12 cellular contexts compared by ENCODE assay signal in the genomic region with DNA sequence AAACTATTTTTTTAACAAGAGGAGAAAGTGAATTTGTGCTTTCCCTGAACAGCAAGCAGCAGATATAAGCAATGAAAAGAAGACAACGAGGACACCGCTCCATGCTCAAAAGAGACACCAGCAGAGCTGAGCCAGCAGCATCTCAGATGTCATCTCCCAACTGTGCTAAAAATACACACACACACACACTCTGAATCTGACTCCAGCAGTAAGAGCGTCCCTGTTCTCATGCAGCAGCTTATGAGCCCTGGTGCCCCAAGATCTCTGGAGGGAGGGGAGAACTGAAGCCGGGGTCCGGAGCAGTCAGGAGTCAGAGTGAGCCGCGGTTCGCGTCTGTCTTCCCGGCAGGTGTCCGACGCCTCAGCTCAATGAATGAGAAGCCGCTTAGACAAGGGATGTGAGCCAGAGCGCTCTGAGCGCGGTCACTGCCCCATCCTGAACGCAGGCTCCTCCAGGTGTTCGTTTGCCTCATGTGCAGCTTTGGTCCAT. TPM values are rescaled to one million over a fixed set of nuclear protein-coding genes. Genes with fewer than 3 reads are reported as not detected.
A peak's percentile ranks its signal among the peaks of the same experiment; 100 is the strongest.
DNase-seq lines count a peak whose midpoint lies in the region; ATAC-seq and TF ChIP-seq lines count a peak whose summit lies in the region.
"Had no signal": no experiment of that assay in that cellular context is flagged by ENCODE, and none has a peak within 500 bp of the region (broad histone marks: within the 10 kb centered on the region; RNA-seq: fewer than 3 reads in every experiment).

No MANE protein-coding gene starts in this region.

- H3K4me3 ChIP-seq in HUES48 (ENCODE audit: low read depth, low read length): no peak overlapping the region
- H3K4me3 ChIP-seq in PC-3 (ENCODE audit: low read length): no peak overlapping the region
- no peak overlapping the region for H3K4me3 ChIP-seq in sigmoid colon

- no peak overlapping the region for H3K27ac Mint-ChIP-seq in stimulated activated naive CD8-positive, alpha-beta T cell treated with anti-CD3 and anti-CD28 coated beads, Interleukin-15, amount 100 ng/mL, for 72 hours
- H3K27ac Mint-ChIP-seq: activated CD4-positive, alpha-beta T cell treated with anti-CD3 and anti-CD28 coated beads, Interleukin-2, amount 10 ng/mL, durations not matched to agents 7 days and 5 days; activated naive CD4-positive, alpha-beta T cell treated with anti-CD3 and anti-CD28 coated beads, Interleukin-2, amount 50 U/mL, for 72 hours had no signal

- no peak overlapping the region for H3K4me3 Mint-ChIP-seq in stimulated activated naive CD8-positive, alpha-beta T cell treated with anti-CD3 and anti-CD28 coated beads, Interleukin-15, amount 100 ng/mL, for 72 hours
- H3K4me3 Mint-ChIP-seq: activated CD4-positive, alpha-beta T cell treated with anti-CD3 and anti-CD28 coated beads, Interleukin-2, amount 10 ng/mL, durations not matched to agents 7 days and 5 days had no signal

- no peaks in the 10 kb centered on the region for H3K27me3 Mint-ChIP-seq in stimulated activated naive CD8-positive, alpha-beta T cell treated with anti-CD3 and anti-CD28 coated beads, Interleukin-15, amount 100 ng/mL, for 72 hours
- H3K27me3 Mint-ChIP-seq: activated CD4-positive, alpha-beta T cell treated with anti-CD3 and anti-CD28 coated beads, Interleukin-2, amount 10 ng/mL, durations not matched to agents 7 days and 5 days had no signal

- TF ChIP-seq POLR2A in sigmoid colon (IDR thresholded peaks at IDR 0.05): no peak

- POLR2A ChIA-PET in PC-3 (lab: Charles Lee; ENCODE audit: unreplicated experiment): no interaction called here

- H3K27me3 ChIP-seq in HUES48 (ENCODE audit: control insufficient read depth, insufficient read depth, low read length): no peaks in the 10 kb centered on the region
- no peaks in the 10 kb centered on the region for H3K27me3 ChIP-seq in PC-3 (ENCODE audit: low read length)
- H3K27me3 ChIP-seq in sigmoid colon: no peaks in the 10 kb centered on the region
- H3K27me3 ChIP-seq: neutrophil had no signal

- no peaks in the 10 kb centered on the region for H3K9me2 ChIP-seq in PC-3 (replicated peaks; ENCODE audit: low read length)

- no peak for TF ChIP-seq EP300 in sigmoid colon (IDR thresholded peaks at IDR 0.05)

- H3K36me3 ChIP-seq in HUES48 (ENCODE audit: control insufficient read depth, insufficient read depth, low read length) (no peaks in the 10 kb centered on the region), PC-3 (ENCODE audit: low read depth, low read length) (no peaks in the 10 kb centered on the region), sigmoid colon (peaks cover 0 to 23% (median 3%) of the 10 kb centered on the region in 4 donors)

- H3K27ac ChIP-seq in HUES48 (ENCODE audit: low read depth, low read length) (peak overlapping the region; percentile 27), PC-3 (ENCODE audit: low read length) (no peak overlapping the region), sigmoid colon (peak overlapping the region; percentile 61 to 78 (median 72))

- H3K9ac ChIP-seq in HUES48 (ENCODE audit: low read depth, low read length): no peak overlapping the region
- no peak overlapping the region for H3K9ac ChIP-seq in PC-3 (ENCODE audit: low read length)

- 73 to 88% methylated on average over 18 of the region's 18 CpGs for WGBS in sigmoid colon, 2 donors

- H3K4me1 ChIP-seq in HUES48 (ENCODE audit: control insufficient read depth, insufficient read depth, low read length) (peaks cover 37% of the 10 kb centered on the region), PC-3 (ENCODE audit: insufficient read depth, low read length) (peaks cover 31% of the 10 kb centered on the region), sigmoid colon (peaks cover 0 to 83% (median 73%) of the 10 kb centered on the region in 4 donors)

- ATAC-seq in PC-3 (peak; percentile 64), GM18511 (IDR thresholded peaks at IDR 0.05; ENCODE audit: unreplicated experiment) (no peak)
- no peak for ATAC-seq in stimulated activated naive CD8-positive, alpha-beta T cell treated with anti-CD3 and anti-CD28 coated beads, Interleukin-15, amount 100 ng/mL, for 72 hours
- ATAC-seq: activated naive CD4-positive, alpha-beta T cell treated with anti-CD3 and anti-CD28 coated beads, Interleukin-2, amount 50 U/mL, for 72 hours had no signal

- peaks cover 5% of the 10 kb centered on the region; the same call in 1 of the 2 replicates for H3K79me2 ChIP-seq in PC-3 (ENCODE audit: low read length)

- intact Hi-C loops in PC-3 (cut with micrococcal nuclease) (no loop called here), head of caudate nucleus (cut with DNase I) (no loop called here), sigmoid colon (cut with DNase I) (no loop called here)

- DNase-seq in PC-3: peak; percentile 44
- peak in 28 of 42 donors; percentile 7 to 70 (median 34) for DNase-seq in head of caudate nucleus
- no peak for DNase-seq in sigmoid colon
- DNase-seq in NCI-H1436 treated with DMSO at 0.1 percent for 48 hours (lab: John Stamatoyannopoulos, UW): no peak
- no peak for DNase-seq in stimulated activated naive CD8-positive, alpha-beta T cell treated with anti-CD3 and anti-CD28 coated beads, Interleukin-15, amount 100 ng/mL, for 72 hours
- DNase-seq: activated CD4-positive, alpha-beta T cell treated with anti-CD3 and anti-CD28 coated beads, Interleukin-2, amount 10 ng/mL, durations not matched to agents 7 days and 5 days; Calu3; SHP77 treated with DMSO at 0.1 percent for 48 hours had no signal

- H3F3A ChIP-seq in PC-3 (ENCODE audit: low read length, unreplicated experiment): no peaks in the 10 kb centered on the region

- no peaks in the 10 kb centered on the region for H4K20me1 ChIP-seq in PC-3 (ENCODE audit: low read length)

- H2AFZ ChIP-seq in PC-3 (ENCODE audit: low read length): no peak overlapping the region

- peaks cover 34% of the 10 kb centered on the region for H3K4me1 Mint-ChIP-seq in stimulated activated naive CD8-positive, alpha-beta T cell treated with anti-CD3 and anti-CD28 coated beads, Interleukin-15, amount 100 ng/mL, for 72 hours

- BruUV-seq in PC-3 (replicated peaks; lab: Mats Ljungman, UMichigan): no TSS peak

- no peak for TF ChIP-seq CTCF in PC-3 (conservative IDR thresholded peaks at IDR 0.05; ENCODE audit: low read depth, low read length)
- no peak for TF ChIP-seq CTCF in sigmoid colon (IDR thresholded peaks at IDR 0.05)

- CTCF ChIA-PET in PC-3 (lab: Charles Lee): no interaction called here

- no peak overlapping the region for H3K4me2 ChIP-seq in PC-3 (ENCODE audit: low read length)

- H3K9me3 Mint-ChIP-seq in stimulated activated naive CD8-positive, alpha-beta T cell treated with anti-CD3 and anti-CD28 coated beads, Interleukin-15, amount 100 ng/mL, for 72 hours: no peaks in the 10 kb centered on the region
- H3K9me3 Mint-ChIP-seq: activated naive CD4-positive, alpha-beta T cell treated with anti-CD3 and anti-CD28 coated beads, Interleukin-2, amount 50 U/mL, for 72 hours had no signal

- H3K9me3 ChIP-seq in HUES48 (ENCODE audit: control insufficient read depth, insufficient read depth, low read length) (no peaks in the 10 kb centered on the region), PC-3 (ENCODE audit: low read length) (no peaks in the 10 kb centered on the region), sigmoid colon (no peaks in the 10 kb centered on the region)
- H3K9me3 ChIP-seq: neutrophil had no signal

RNA-seq across cellular contexts. Expression of gene SVIL, which starts 49.2 kb away (rescaled TPM):
- total RNA-seq in PC-3 (2014; rRNA removed): 19.2 and 27.2 TPM in 2 replicates
- total RNA-seq in sigmoid colon: 1,000 to 10,000 TPM in 1 of 4 donors, 100 to 1,000 TPM in 3; 637 to 1,443 (median 763) TPM
- 10 to 100 TPM in 2 of 3 donors, 1 to 10 TPM in 1; 8.3 to 42.5 (median 10.8) TPM for polyA plus RNA-seq in sigmoid colon

Comparison
In these comparisons a context has a peak if more than half of its experiments do, and no peak if none do; other contexts are left out.
1. DNase-seq: peak in PC-3 (single experiment) and head of caudate nucleus (28 of 42); none in sigmoid colon (single experiment), NCI-H1436 treated with DMSO at 0.1 percent for 48 hours (single experiment) and stimulated activated naive CD8-positive, alpha-beta T cell treated with anti-CD3 and anti-CD28 coated beads, Interleukin-15, amount 100 ng/mL, for 72 hours (0 of 2).
2. RNA of gene SVIL, which starts 49.2 kb away (total RNA-seq): 637 to 1,443 TPM in sigmoid colon; 19.2 to 27.2 TPM in PC-3; every median in the first group is over 10 times any median in the second.